In genomic region chrX:134810211-134810610, GRCh38 we compare ENCODE assay signal across 20 cellular contexts.
"Had no signal": no experiment of that assay in that cellular context is flagged by ENCODE, and none has a peak within 500 bp of the region (broad histone marks: within the 10 kb centered on the region; RNA-seq: fewer than 3 reads in every experiment).

No MANE protein-coding gene starts in this region.

- H3K27me3 ChIP-seq: adrenal gland, colonic mucosa, heart right ventricle, spleen, testis, vagina had no signal

- H3K9me3 ChIP-seq: adrenal gland, colonic mucosa, heart right ventricle, spleen, testis, vagina had no signal

- FAIRE-seq: bronchial epithelial cell had no signal

- H3K27ac ChIP-seq: adrenal gland, colonic mucosa, heart right ventricle, spleen, testis, vagina, WERI-Rb-1 had no signal

- DNase-seq: activated CD4-positive, alpha-beta T cell treated with anti-CD3 and anti-CD28 coated beads, Interleukin-2, amount 10 ng/mL, durations not matched to agents 7 days and 5 days; activated CD4-positive, CD25-positive, alpha-beta regulatory T cell treated with anti-CD3 and anti-CD28 coated beads, Interleukin-2, amount 50 U/mL, for 72 hours; activated CD8-positive, alpha-beta T cell treated with anti-CD3 and anti-CD28 coated beads, Interleukin-2, amount 10 ng/mL, durations not matched to agents 7 days and 5 days; activated T-cell treated with anti-CD3 and anti-CD28 coated beads, Interleukin-2, amount 50 U/mL, for 1 hour; adrenal gland; colonic mucosa; endodermal cell; heart right ventricle; islet precursor cell; left cardiac atrium; retina; spleen; stimulated activated CD4-positive, alpha-beta T cell treated with anti-CD3 and anti-CD28 coated beads, Interleukin-4, amount 100 ng/mL, for 1 hour; stimulated activated naive CD4-positive, alpha-beta T cell; testis; WERI-Rb-1 had no signal

- H3K4me1 ChIP-seq: colonic mucosa, vagina had no signal

- H3K36me3 ChIP-seq: adrenal gland, colonic mucosa, vagina, WERI-Rb-1 had no signal

- H3K4me3 ChIP-seq: adrenal gland, colonic mucosa, heart right ventricle, spleen, testis, vagina had no signal

- ATAC-seq: activated CD8-positive, alpha-beta T cell treated with anti-CD3 and anti-CD28 coated beads, Interleukin-2, amount 10 ng/mL, durations not matched to agents 7 days and 5 days; activated naive CD4-positive, alpha-beta T cell treated with anti-CD3 and anti-CD28 coated beads, Interleukin-2, amount 50 U/mL, for 72 hours; heart right ventricle; left cardiac atrium; natural killer cell treated with Interleukin-12 subunit alpha and Interleukin-12 subunit beta and Interleukin-15 and Interleukin-18, amount 100 ng/mL, for 72 hours had no signal
